8 cellular contexts compared by ENCODE assay signal in genomic region chr2:171521361-171522056, GRCh38. TPM values are rescaled to one million over a fixed set of nuclear protein-coding genes. Genes with fewer than 3 reads are reported as not detected.
DNase-seq lines count a peak whose midpoint lies in the region; ATAC-seq and TF ChIP-seq lines count a peak whose summit lies in the region.

No MANE protein-coding gene starts in this region.

- peak overlapping the region; percentile 50 for H3K27ac Mint-ChIP-seq in activated T-helper 1 cell treated with anti-CD3 and anti-CD28 coated beads, Interleukin-12 subunit alpha, Interleukin-12 subunit beta, Interleukin-2, Interleukin-4 antibody, amounts not matched to agents 30 ng/mL and 10 ng/mL and 1 ng/mL, durations not matched to agents 14 hours and 24 hours and 36 hours

- H3K27me3 Mint-ChIP-seq in activated T-helper 1 cell treated with anti-CD3 and anti-CD28 coated beads, Interleukin-12 subunit alpha, Interleukin-12 subunit beta, Interleukin-2, Interleukin-4 antibody, amounts not matched to agents 30 ng/mL and 10 ng/mL and 1 ng/mL, durations not matched to agents 14 hours and 24 hours and 36 hours (ENCODE audit: insufficient read depth): peaks cover 44% of the 10 kb centered on the region

- TF ChIP-seq CTCF in HFF-Myc (IDR thresholded peaks at IDR 0.05; ENCODE audit: low read depth, low read length, missing control alignments) (no peak), stomach (IDR thresholded peaks at IDR 0.05) (no peak)

- no peak for DNase-seq in HFF-Myc (ENCODE audit: extremely low read depth, low read depth)
- no peak for DNase-seq in activated T-helper 1 cell treated with anti-CD3 and anti-CD28 coated beads, Interleukin-12 subunit alpha, Interleukin-12 subunit beta, Interleukin-2, Interleukin-4 antibody, amounts not matched to agents 30 ng/mL and 10 ng/mL and 1 ng/mL, durations not matched to agents 14 hours and 24 hours and 36 hours (ENCODE audit: low spot score)
- no peak for DNase-seq in stomach
- DNase-seq in stimulated activated naive CD4-positive, alpha-beta T cell (lab: John Stamatoyannopoulos, UW): no peak
- no peak for DNase-seq in NCI-H1417 treated with DMSO at 0.1 percent for 48 hours (lab: John Stamatoyannopoulos, UW)
- DNase-seq in SKM-1 treated with dmso at 0.1 percent for 144 hours (lab: John Stamatoyannopoulos, UW; ENCODE audit: unreplicated experiment): no peak

- H3K36me3 ChIP-seq in iPS-18a (ENCODE audit: control insufficient read depth, low read depth, low read length) (no peaks in the 10 kb centered on the region), stomach (no peaks in the 10 kb centered on the region)

- intact Hi-C loops in activated T-helper 1 cell treated with anti-CD3 and anti-CD28 coated beads, Interleukin-12 subunit alpha, Interleukin-12 subunit beta, Interleukin-2, Interleukin-4 antibody, amounts not matched to agents 30 ng/mL and 10 ng/mL and 1 ng/mL, durations not matched to agents 14 hours and 24 hours and 36 hours (cut with micrococcal nuclease): loop anchor here (5.0 kb wide), 1 partner anchor 359 kb away; the partner anchor contains the start of gene TLK1
- intact Hi-C loops in stomach (cut with DNase I; ENCODE audit: low total_unique reads): no loop called here

- no peak for TF ChIP-seq POLR2A in stomach (IDR thresholded peaks at IDR 0.05)

- H3K36me3 Mint-ChIP-seq in activated T-helper 1 cell treated with anti-CD3 and anti-CD28 coated beads, Interleukin-12 subunit alpha, Interleukin-12 subunit beta, Interleukin-2, Interleukin-4 antibody, amounts not matched to agents 30 ng/mL and 10 ng/mL and 1 ng/mL, durations not matched to agents 14 hours and 24 hours and 36 hours (ENCODE audit: low read depth): no peaks in the 10 kb centered on the region

- H3K4me3 ChIP-seq in HFF-Myc (replicated peaks; ENCODE audit: low read depth, low read length) (peak overlapping the region; percentile 72), iPS-18a (ENCODE audit: low read length) (peak overlapping the region; percentile 84), stomach (peak overlapping the region; percentile 75 to 94 (median 80))

- no peak overlapping the region for H3K27ac ChIP-seq in iPS-18a (ENCODE audit: low read length)
- peak overlapping the region; percentile 81 to 93 (median 90) for H3K27ac ChIP-seq in stomach

- H3K27me3 ChIP-seq in iPS-18a (ENCODE audit: control insufficient read depth, insufficient read depth, low read length) (peaks cover 19% of the 10 kb centered on the region), stomach (no peaks in the 10 kb centered on the region)

- no peaks in the 10 kb centered on the region for H3K9me3 Mint-ChIP-seq in activated T-helper 1 cell treated with anti-CD3 and anti-CD28 coated beads, Interleukin-12 subunit alpha, Interleukin-12 subunit beta, Interleukin-2, Interleukin-4 antibody, amounts not matched to agents 30 ng/mL and 10 ng/mL and 1 ng/mL, durations not matched to agents 14 hours and 24 hours and 36 hours

- peak overlapping the region; percentile 73 for H3K9ac ChIP-seq in iPS-18a (ENCODE audit: low read length)

- H3K4me1 ChIP-seq in iPS-18a (ENCODE audit: control insufficient read depth, low read depth, low read length): peaks cover 16% of the 10 kb centered on the region
- H3K4me1 ChIP-seq in stomach: peaks cover 15 to 40% (median 26%) of the 10 kb centered on the region in 4 donors

- peak overlapping the region; percentile 86 for H3K4me3 Mint-ChIP-seq in activated T-helper 1 cell treated with anti-CD3 and anti-CD28 coated beads, Interleukin-12 subunit alpha, Interleukin-12 subunit beta, Interleukin-2, Interleukin-4 antibody, amounts not matched to agents 30 ng/mL and 10 ng/mL and 1 ng/mL, durations not matched to agents 14 hours and 24 hours and 36 hours

- no peaks in the 10 kb centered on the region for H3K9me3 ChIP-seq in iPS-18a (ENCODE audit: control insufficient read depth, low read depth, low read length)
- H3K9me3 ChIP-seq in stomach: no peaks in the 10 kb centered on the region

- WGBS in stomach, 5 donors: 24 to 43% (median 36%) methylated on average over 5 of the region's 5 CpGs

- H3K4me1 Mint-ChIP-seq in activated T-helper 1 cell treated with anti-CD3 and anti-CD28 coated beads, Interleukin-12 subunit alpha, Interleukin-12 subunit beta, Interleukin-2, Interleukin-4 antibody, amounts not matched to agents 30 ng/mL and 10 ng/mL and 1 ng/mL, durations not matched to agents 14 hours and 24 hours and 36 hours (ENCODE audit: low read depth): peaks cover 6% of the 10 kb centered on the region

- TF ChIP-seq EP300 in stomach (IDR thresholded peaks at IDR 0.05): no peak

- no peak for ATAC-seq in HG03139 (IDR thresholded peaks at IDR 0.05; ENCODE audit: unreplicated experiment)

RNA-seq across cellular contexts. Expression of gene CYBRD1, which starts 0.8 kb away (rescaled TPM):
- 4.1 and 4.2 TPM in 2 replicates for total RNA-seq in activated T-helper 1 cell treated with anti-CD3 and anti-CD28 coated beads, Interleukin-12 subunit alpha, Interleukin-12 subunit beta, Interleukin-2, Interleukin-4 antibody, amounts not matched to agents 30 ng/mL and 10 ng/mL and 1 ng/mL, durations not matched to agents 14 hours and 24 hours and 36 hours
- total RNA-seq in stomach: 100 to 1,000 TPM in 2 of 5 donors, 10 to 100 TPM in 3; 12.2 to 150 (median 74.5) TPM
- polyA plus RNA-seq in stomach: 10 to 100 TPM; 25.2 to 31.7 (median 29.2) TPM
